9 cellular contexts compared by ENCODE assay signal in the genomic region with DNA sequence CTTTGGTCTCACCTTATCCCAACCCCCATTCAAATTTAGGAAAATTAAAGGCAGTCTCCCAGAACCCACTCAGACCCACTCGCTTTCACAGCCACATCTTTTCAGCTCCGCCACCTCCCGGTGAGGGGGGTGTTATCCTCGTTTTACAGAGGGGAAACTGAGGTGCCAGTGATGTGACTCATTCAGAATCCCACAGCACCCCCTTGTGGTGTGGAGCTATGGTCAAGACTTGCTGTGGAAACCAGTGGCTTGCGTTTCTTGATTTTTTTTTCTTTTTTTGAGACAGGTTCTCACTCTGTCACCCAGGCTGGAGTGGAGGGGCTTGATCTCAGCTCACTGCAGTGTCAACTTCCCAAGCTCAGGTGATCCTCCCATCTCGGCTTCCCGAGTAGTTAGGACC. TPM values are rescaled to one million over a fixed set of nuclear protein-coding genes. Genes with fewer than 3 reads are reported as not detected.
DNase-seq lines count a peak whose midpoint lies in the region; ATAC-seq, FAIRE-seq and TF ChIP-seq lines count a peak whose summit lies in the region.
"Had no signal": no experiment of that assay in that cellular context is flagged by ENCODE, and none has a peak within 500 bp of the region (broad histone marks: within the 10 kb centered on the region; RNA-seq: fewer than 3 reads in every experiment).

No MANE protein-coding gene starts in this region.

- no peak overlapping the region for H2AK5ac ChIP-seq in H9 (ENCODE audit: insufficient read length, low read length)

- peaks cover 4% of the 10 kb centered on the region for H3K27me3 Mint-ChIP-seq in H9 (ENCODE audit: low read depth)
- no peaks in the 10 kb centered on the region for H3K27me3 Mint-ChIP-seq in activated CD8-positive, alpha-beta T cell treated with anti-CD3 and anti-CD28 coated beads for 36 hours
- peaks cover 0 to 5% of the 10 kb centered on the region in 2 donors for H3K27me3 Mint-ChIP-seq in effector memory CD8-positive, alpha-beta T cell
- H3K27me3 Mint-ChIP-seq: activated naive CD4-positive, alpha-beta T cell treated with anti-CD3 and anti-CD28 coated beads, Interleukin-2, amount 50 U/mL, for 24 hours had no signal

- peaks cover 5 to 6% of the 10 kb centered on the region in 2 experiments; a peak in 3 of 4 replicates for H3K4me1 Mint-ChIP-seq in H9
- H3K4me1 Mint-ChIP-seq in activated CD8-positive, alpha-beta T cell treated with anti-CD3 and anti-CD28 coated beads for 36 hours (ENCODE audit: low read depth), result no peaks in the 10 kb centered on the region
- H3K4me1 Mint-ChIP-seq in effector memory CD8-positive, alpha-beta T cell (ENCODE audit: low read depth in 2 of 2), result no peaks in the 10 kb centered on the region

- CTCF ChIA-PET in activated CD8-positive, alpha-beta T cell treated with anti-CD3 and anti-CD28 coated beads for 36 hours (lab: Charles Lee), result interaction anchor here (1.0 to 1.7 kb wide), 8 partner anchors 14 to 399 kb away, joined by 3 to 5 read pairs (median 4); no protein-coding TSS in a partner anchor

- 0 out of 5 replicates have a peak, but pooled peaks cover 0 to under 1% of the 10 kb centered on the region in 2 experiments for H3K9me3 Mint-ChIP-seq in H9
- no peaks in the 10 kb centered on the region for H3K9me3 Mint-ChIP-seq in activated CD8-positive, alpha-beta T cell treated with anti-CD3 and anti-CD28 coated beads for 36 hours
- H3K9me3 Mint-ChIP-seq in effector memory CD8-positive, alpha-beta T cell, result no peaks in the 10 kb centered on the region
- H3K9me3 Mint-ChIP-seq: activated naive CD4-positive, alpha-beta T cell treated with anti-CD3 and anti-CD28 coated beads, Interleukin-2, amount 50 U/mL, for 24 hours had no signal

- no peak overlapping the region for H3K56ac ChIP-seq in H9 (ENCODE audit: insufficient read length, low read depth, low read length)

- DNase-seq in AG10803 (ENCODE audit: low read depth) (no peak), H9 (peak; percentile 36), kidney (no peak), cerebellar nuclear complex (lab: John Stamatoyannopoulos, UW) (no peak), anterior cingulate cortex (lab: John Stamatoyannopoulos, UW) (no peak)
- DNase-seq in activated CD8-positive, alpha-beta T cell treated with anti-CD3 and anti-CD28 coated beads for 36 hours, result peak; percentile 44
- DNase-seq in effector memory CD8-positive, alpha-beta T cell, result no peak

- POLR2A ChIA-PET in activated CD8-positive, alpha-beta T cell treated with anti-CD3 and anti-CD28 coated beads for 36 hours (lab: Charles Lee), result no interaction called here

- peak; percentile 26; the same call in 1 of the 2 replicates for TF ChIP-seq CTCF in AG10803 (conservative IDR thresholded peaks at IDR 0.05; ENCODE audit: low read length)
- peak; percentile 75 for TF ChIP-seq CTCF in H9 (conservative IDR thresholded peaks at IDR 0.05)
- TF ChIP-seq CTCF in activated CD8-positive, alpha-beta T cell treated with anti-CD3 and anti-CD28 coated beads for 36 hours (IDR thresholded peaks at IDR 0.05), result peak; percentile 53
- peak; percentile 25 for TF ChIP-seq CTCF in kidney (IDR thresholded peaks at IDR 0.05; ENCODE audit: borderline replicate concordance, extremely low read depth, insufficient read depth)

- no peak overlapping the region for H2AFZ ChIP-seq in H9 (ENCODE audit: low read length)

- H3K36me3 ChIP-seq in kidney (ENCODE audit: control insufficient read depth in 1 of 2, insufficient read depth in 2 of 2, low read length in 2 of 2), result no peaks in the 10 kb centered on the region

- H2BK20ac ChIP-seq in H9 (ENCODE audit: low read depth, low read length, poor library complexity, severe bottlenecking), result no peak overlapping the region

- H4K8ac ChIP-seq in H9 (replicated peaks; ENCODE audit: insufficient read length, low read depth, low read length), result no peak overlapping the region

- H3K27ac Mint-ChIP-seq in H9, result no peak overlapping the region
- no peak overlapping the region for H3K27ac Mint-ChIP-seq in activated CD8-positive, alpha-beta T cell treated with anti-CD3 and anti-CD28 coated beads for 36 hours
- H3K27ac Mint-ChIP-seq in effector memory CD8-positive, alpha-beta T cell, result no peak overlapping the region
- H3K27ac Mint-ChIP-seq: activated naive CD4-positive, alpha-beta T cell treated with anti-CD3 and anti-CD28 coated beads, Interleukin-2, amount 50 U/mL, for 24 hours had no signal

- no peak for ATAC-seq in activated CD8-positive, alpha-beta T cell treated with anti-CD3 and anti-CD28 coated beads for 36 hours
- ATAC-seq in effector memory CD8-positive, alpha-beta T cell (replicated peaks), result no peak
- ATAC-seq in GM21447 (IDR thresholded peaks at IDR 0.05; ENCODE audit: unreplicated experiment), result no peak

- peaks cover 0 to 1% (median 0%) of the 10 kb centered on the region in 3 experiments; a peak in 1 of 7 replicates for H3K36me3 Mint-ChIP-seq in H9 (ENCODE audit: insufficient read depth in 1 of 3, low read depth in 3 of 3)
- no peaks in the 10 kb centered on the region for H3K36me3 Mint-ChIP-seq in activated CD8-positive, alpha-beta T cell treated with anti-CD3 and anti-CD28 coated beads for 36 hours (ENCODE audit: low read depth)
- H3K36me3 Mint-ChIP-seq in effector memory CD8-positive, alpha-beta T cell (ENCODE audit: insufficient read depth), result no peaks in the 10 kb centered on the region

- no peaks in the 10 kb centered on the region for H3K79me2 ChIP-seq in H9 (ENCODE audit: insufficient read depth, low read length)

- H3K4me1 ChIP-seq in H9 (ENCODE audit: insufficient read depth, low read length), result no peaks in the 10 kb centered on the region
- no peaks in the 10 kb centered on the region for H3K4me1 ChIP-seq in kidney (ENCODE audit: control insufficient read depth in 1 of 2, insufficient read depth in 1 of 2, low read depth in 1 of 2, low read length in 2 of 2)

- H3K23me2 ChIP-seq in H9 (ENCODE audit: insufficient read length, low read depth, low read length, poor library complexity, severe bottlenecking), result no peaks in the 10 kb centered on the region

- H3K27me3 ChIP-seq in H9 (ENCODE audit: insufficient read depth, low read length), result no peaks in the 10 kb centered on the region

- H3K4me3 ChIP-seq in AG10803 (ENCODE audit: low read length) (no peak overlapping the region), kidney (ENCODE audit: low read length in 2 of 2) (no peak overlapping the region)

- H3K4ac ChIP-seq in H9 (ENCODE audit: low read depth, low read length), result no peak overlapping the region

- no peak overlapping the region for H3T11ph ChIP-seq in H9 (ENCODE audit: low read length)

- no peak overlapping the region for H3K14ac ChIP-seq in H9 (ENCODE audit: insufficient read depth, low read length)

- H2BK120ac ChIP-seq in H9 (ENCODE audit: low read depth, low read length, poor library complexity, severe bottlenecking), result no peak overlapping the region

- H4K5ac ChIP-seq in H9 (ENCODE audit: insufficient read length, low read depth, low read length), result no peak overlapping the region

- intact Hi-C loops in activated CD8-positive, alpha-beta T cell treated with anti-CD3 and anti-CD28 coated beads for 36 hours (cut with micrococcal nuclease), result no loop called here
- intact Hi-C loops in kidney (cut with DNase I), result no loop called here

- H2BK12ac ChIP-seq in H9 (ENCODE audit: insufficient read length, low read depth, low read length), result no peak overlapping the region

- H3K4me2 ChIP-seq in H9 (ENCODE audit: insufficient read depth, insufficient read length, low read length), result no peak overlapping the region

- H4K20me1 ChIP-seq in H9 (ENCODE audit: control insufficient read depth, insufficient read depth, insufficient read length), result no peaks in the 10 kb centered on the region

- FAIRE-seq in kidney (lab: Jason Lieb, UNC), result no peak

- H2BK5ac ChIP-seq in H9 (ENCODE audit: insufficient read length, low read length), result no peak overlapping the region

- no peak overlapping the region for H3K18ac ChIP-seq in H9 (ENCODE audit: insufficient read length, low read depth, low read length)

- H3K4me3 Mint-ChIP-seq in H9, result no peak overlapping the region
- no peak overlapping the region for H3K4me3 Mint-ChIP-seq in activated CD8-positive, alpha-beta T cell treated with anti-CD3 and anti-CD28 coated beads for 36 hours
- H3K4me3 Mint-ChIP-seq in effector memory CD8-positive, alpha-beta T cell, result no peak overlapping the region
- H3K4me3 Mint-ChIP-seq: activated naive CD4-positive, alpha-beta T cell treated with anti-CD3 and anti-CD28 coated beads, Interleukin-2, amount 50 U/mL, for 24 hours had no signal

- H3K79me1 ChIP-seq in H9 (ENCODE audit: insufficient read depth, low read depth, low read length, poor library complexity, severe bottlenecking), result no peaks in the 10 kb centered on the region

- no peak overlapping the region for H4K91ac ChIP-seq in H9 (ENCODE audit: insufficient read length, low read depth, low read length)

- no CpG with 5 or more reads among the region's 7 CpGs for WGBS in H9 (ENCODE audit: extremely low coverage, insufficient read length, low lambda C conversion rate)

- H3K9ac ChIP-seq in H9 (ENCODE audit: extremely low read depth, insufficient read length, low read length), result no peak overlapping the region
- H3K9ac ChIP-seq in kidney (ENCODE audit: low read length in 2 of 2), result no peak overlapping the region

- H2BK15ac ChIP-seq in H9 (ENCODE audit: low read depth, low read length), result no peak overlapping the region

- H3K9me3 ChIP-seq in H9 (ENCODE audit: control insufficient read depth, low read depth, low read length) (no peaks in the 10 kb centered on the region), kidney (ENCODE audit: control insufficient read depth in 1 of 2, low read length in 2 of 2) (no peaks in the 10 kb centered on the region)

- H3K27ac ChIP-seq in H9 (ENCODE audit: insufficient read length, low read depth, low read length) (no peak overlapping the region), kidney (ENCODE audit: low read depth in 2 of 2, low read length in 2 of 2) (no peak overlapping the region)

- H3K23ac ChIP-seq in H9 (ENCODE audit: insufficient read length, low read depth, low read length), result no peak overlapping the region

RNA-seq across cellular contexts. Expression of a gene that starts 27.6 kb away (rescaled TPM):
- total RNA-seq in H9 (2021) (6.1 and 6.3 TPM in 2 replicates), kidney (3.1 TPM)
- 1 to 10 TPM; 2.0 to 3.2 TPM for total RNA-seq in activated CD8-positive, alpha-beta T cell treated with anti-CD3 and anti-CD28 coated beads for 36 hours
- polyA plus RNA-seq in kidney (ENCODE audit: insufficient read depth, low read depth, low replicate concordance), result 2.6 TPM

Comparison
In these comparisons a context has a peak if more than half of its experiments do, and no peak if none do; other contexts are left out.
1. DNase-seq: peak in H9 (single experiment) and activated CD8-positive, alpha-beta T cell treated with anti-CD3 and anti-CD28 coated beads for 36 hours (single experiment); none in AG10803 (single experiment), kidney (single experiment), cerebellar nuclear complex (0 of 2), effector memory CD8-positive, alpha-beta T cell (0 of 3) and anterior cingulate cortex (0 of 58).
2. CTCF ChIP-seq: peak in every context shown above with its lines; median percentile 75 in H9; 53 in activated CD8-positive, alpha-beta T cell treated with anti-CD3 and anti-CD28 coated beads for 36 hours; 26 in AG10803; 25 in kidney.